In the genomic region with DNA sequence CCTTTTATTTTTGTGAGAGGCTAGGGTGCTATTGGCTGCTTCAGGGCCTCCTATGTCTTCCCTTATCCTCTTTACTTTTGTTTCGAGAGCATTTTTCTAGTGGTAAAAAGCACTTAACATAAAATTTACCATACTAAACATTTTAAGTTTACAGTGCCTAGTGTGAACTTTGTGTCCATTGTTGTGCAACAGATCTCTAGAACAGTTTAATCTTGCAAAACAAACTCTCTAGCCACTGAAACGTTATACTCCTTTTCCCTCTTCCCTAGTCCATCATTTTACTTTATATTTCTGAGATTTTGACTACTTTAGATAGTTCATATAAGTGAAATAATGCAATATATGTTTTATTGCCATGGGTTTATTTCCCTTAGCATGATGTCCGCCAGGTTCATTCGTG, we compare ENCODE assay signal across 38 cellular contexts.
"Had no signal": no experiment of that assay in that cellular context is flagged by ENCODE, and none has a peak within 500 bp of the region (broad histone marks: within the 10 kb centered on the region; RNA-seq: fewer than 3 reads in every experiment).

No MANE protein-coding gene starts in this region.

- DNase-seq: activated CD4-positive, alpha-beta memory T cell treated with anti-CD3 and anti-CD28 coated beads, Interleukin-2, amount 10 ng/mL, durations not matched to agents 7 days and 5 days; activated CD4-positive, alpha-beta T cell treated with anti-CD3 and anti-CD28 coated beads for 1 hour; activated CD4-positive, alpha-beta T cell treated with anti-CD3 and anti-CD28 coated beads for 36 hours; activated CD4-positive, alpha-beta T cell treated with anti-CD3 and anti-CD28 coated beads for 48 hours; activated CD4-positive, alpha-beta T cell treated with anti-CD3 and anti-CD28 coated beads, Interleukin-2, amount 10 ng/mL, durations not matched to agents 7 days and 5 days; activated CD4-positive, alpha-beta T cell treated with anti-CD3 and anti-CD28 coated beads, Interleukin-2, amount 50 U/mL, for 48 hours; activated CD4-positive, CD25-positive, alpha-beta regulatory T cell; activated CD8-positive, alpha-beta memory T cell treated with anti-CD3 and anti-CD28 coated beads, Interleukin-2, amount 50 U/mL, for 4 hours; activated effector memory CD4-positive, alpha-beta T cell treated with anti-CD3 and anti-CD28 coated beads, Interleukin-2, amount 50 U/mL, for 16 hours; activated gamma-delta T cell treated with Interleukin-2 at 50 U/mL for 16 hours; activated naive CD4-positive, alpha-beta T cell; activated naive CD4-positive, alpha-beta T cell treated with anti-CD3 and anti-CD28 coated beads for 36 hours; activated naive CD4-positive, alpha-beta T cell treated with anti-CD3 and anti-CD28 coated beads, Interleukin-2, amount 50 U/mL, for 16 hours; activated naive CD8-positive, alpha-beta T cell treated with anti-CD3 and anti-CD28 coated beads for 36 hours; activated T-cell treated with anti-CD3 and anti-CD28 coated beads for 4 hours; activated T-cell treated with anti-CD3 and anti-CD28 coated beads, Interleukin-2, amount 50 U/mL, for 1 hour; activated T-cell treated with anti-CD3 and anti-CD28 coated beads, Interleukin-2, amount 50 U/mL, for 4 hours; activated T-cell treated with anti-CD3 and anti-CD28 coated beads, Interleukin-2, amount 50 U/mL, for 72 hours; amygdala; anterior cingulate cortex; caudate nucleus; cerebellar nuclear complex; T-helper 1 cell; T-helper 2 cell; T-helper 9 cell; WERI-Rb-1 had no signal

- H3K27me3 ChIP-seq: ascending aorta, cardiac muscle cell had no signal

- H3K4me3 ChIP-seq: ascending aorta, cardiac muscle cell had no signal

- H3K36me3 ChIP-seq: ascending aorta, cardiac muscle cell, WERI-Rb-1 had no signal

- ATAC-seq: activated CD4-positive, alpha-beta T cell treated with anti-CD3 and anti-CD28 coated beads for 36 hours; activated CD4-positive, CD25-positive, alpha-beta regulatory T cell treated with anti-CD3 and anti-CD28 coated beads, Interleukin-2, amount 50 U/mL, for 24 hours; activated naive CD4-positive, alpha-beta T cell treated with anti-CD3 and anti-CD28 coated beads, Interleukin-2, amount 50 U/mL, for 72 hours; activated T-cell treated with anti-CD3 and anti-CD28 coated beads, Interleukin-2, amount 50 U/mL, for 4 hours; activated T-cell treated with anti-CD3 and anti-CD28 coated beads, Interleukin-2, amount 50 U/mL, for 72 hours; activated T-helper 17 cell treated with anti-CD3 and anti-CD28 coated beads, Interleukin-2, amount 50 U/mL, for 72 hours; WTC11 had no signal

- H3K27ac ChIP-seq: ascending aorta, cardiac muscle cell, WERI-Rb-1 had no signal

- H3K4me1 ChIP-seq: ascending aorta had no signal

- FAIRE-seq: bronchial epithelial cell had no signal

- H3K36me3 Mint-ChIP-seq: activated naive CD4-positive, alpha-beta T cell treated with anti-CD3 and anti-CD28 coated beads, Interleukin-2, amount 50 U/mL, for 72 hours; activated naive CD8-positive, alpha-beta T cell treated with anti-CD3 and anti-CD28 coated beads for 36 hours; brain; WTC11 had no signal

- H3K4me3 Mint-ChIP-seq: activated CD4-positive, alpha-beta memory T cell treated with anti-CD3 and anti-CD28 coated beads, Interleukin-2, amount 10 ng/mL, durations not matched to agents 7 days and 5 days; activated CD4-positive, alpha-beta T cell treated with anti-CD3 and anti-CD28 coated beads for 36 hours; activated CD4-positive, alpha-beta T cell treated with anti-CD3 and anti-CD28 coated beads, Interleukin-2, amount 10 ng/mL, durations not matched to agents 7 days and 5 days; activated naive CD4-positive, alpha-beta T cell treated with anti-CD3 and anti-CD28 coated beads for 36 hours; activated naive CD8-positive, alpha-beta T cell treated with anti-CD3 and anti-CD28 coated beads for 36 hours; activated T-cell treated with anti-CD3 and anti-CD28 coated beads, Interleukin-2, amount 50 U/mL, for 4 hours; activated T-cell treated with anti-CD3 and anti-CD28 coated beads, Interleukin-2, amount 50 U/mL, for 72 hours; activated T-helper 1 cell treated with anti-CD3 and anti-CD28 coated beads, Interleukin-12 subunit alpha, Interleukin-12 subunit beta, Interleukin-2, Interleukin-4 antibody, amounts not matched to agents 30 ng/mL and 10 ng/mL and 1 ng/mL, durations not matched to agents 14 hours and 24 hours and 36 hours; activated T-helper 17 cell treated with anti-CD3 and anti-CD28 coated beads, Interleukin-2, amount 50 U/mL, for 72 hours; brain; central memory CD8-positive, alpha-beta T cell; T-helper 1 cell treated with Interleukin-12 subunit alpha and Interleukin-12 subunit beta and Interleukin-4 antibody, amounts not matched to agents 30 μg/mL and 1 μg/mL, for 36 hours; T-helper 2 cell treated with Interferon-gamma antibody and Interleukin-4, amounts not matched to agents 5 μg/mL and 100 μg/mL, for 36 hours; WTC11 had no signal

- H3K9me3 Mint-ChIP-seq: activated CD4-positive, alpha-beta T cell treated with anti-CD3 and anti-CD28 coated beads, Interleukin-2, amount 10 ng/mL, durations not matched to agents 7 days and 5 days; activated naive CD4-positive, alpha-beta T cell treated with anti-CD3 and anti-CD28 coated beads for 36 hours; activated T-helper 1 cell treated with anti-CD3 and anti-CD28 coated beads, Interleukin-12 subunit alpha, Interleukin-12 subunit beta, Interleukin-2, Interleukin-4 antibody, amounts not matched to agents 30 ng/mL and 10 ng/mL and 1 ng/mL, durations not matched to agents 14 hours and 24 hours and 36 hours; brain; T-helper 1 cell treated with Interleukin-12 subunit alpha and Interleukin-12 subunit beta and Interleukin-4 antibody, amounts not matched to agents 30 μg/mL and 1 μg/mL, for 36 hours; T-helper 2 cell treated with Interferon-gamma antibody and Interleukin-4, amounts not matched to agents 5 μg/mL and 100 μg/mL, for 36 hours had no signal

- H3K9me3 ChIP-seq: ascending aorta had no signal

- H3K27me3 Mint-ChIP-seq: activated CD4-positive, alpha-beta memory T cell treated with anti-CD3 and anti-CD28 coated beads, Interleukin-2, amount 10 ng/mL, durations not matched to agents 7 days and 5 days; activated CD4-positive, alpha-beta T cell treated with anti-CD3 and anti-CD28 coated beads for 36 hours; activated CD4-positive, alpha-beta T cell treated with anti-CD3 and anti-CD28 coated beads, Interleukin-2, amount 10 ng/mL, durations not matched to agents 7 days and 5 days; activated naive CD8-positive, alpha-beta T cell treated with anti-CD3 and anti-CD28 coated beads for 36 hours; brain; central memory CD8-positive, alpha-beta T cell had no signal

- H3K27ac Mint-ChIP-seq: activated CD4-positive, alpha-beta memory T cell treated with anti-CD3 and anti-CD28 coated beads, Interleukin-2, amount 10 ng/mL, durations not matched to agents 7 days and 5 days; activated CD4-positive, alpha-beta T cell treated with anti-CD3 and anti-CD28 coated beads for 36 hours; activated CD4-positive, alpha-beta T cell treated with anti-CD3 and anti-CD28 coated beads, Interleukin-2, amount 10 ng/mL, durations not matched to agents 7 days and 5 days; activated naive CD4-positive, alpha-beta T cell treated with anti-CD3 and anti-CD28 coated beads for 36 hours; activated naive CD4-positive, alpha-beta T cell treated with anti-CD3 and anti-CD28 coated beads, Interleukin-2, amount 50 U/mL, for 72 hours; activated naive CD8-positive, alpha-beta T cell treated with anti-CD3 and anti-CD28 coated beads for 36 hours; activated T-cell treated with anti-CD3 and anti-CD28 coated beads, Interleukin-2, amount 50 U/mL, for 72 hours; activated T-helper 1 cell treated with anti-CD3 and anti-CD28 coated beads, Interleukin-12 subunit alpha, Interleukin-12 subunit beta, Interleukin-2, Interleukin-4 antibody, amounts not matched to agents 30 ng/mL and 10 ng/mL and 1 ng/mL, durations not matched to agents 14 hours and 24 hours and 36 hours; activated T-helper 17 cell treated with anti-CD3 and anti-CD28 coated beads, Interleukin-2, amount 50 U/mL, for 72 hours; brain; T-helper 1 cell treated with Interleukin-12 subunit alpha and Interleukin-12 subunit beta and Interleukin-4 antibody, amounts not matched to agents 30 μg/mL and 1 μg/mL, for 36 hours; T-helper 2 cell treated with Interferon-gamma antibody and Interleukin-4, amounts not matched to agents 5 μg/mL and 100 μg/mL, for 36 hours; WTC11 had no signal

- H3K4me1 Mint-ChIP-seq: activated CD4-positive, alpha-beta memory T cell treated with anti-CD3 and anti-CD28 coated beads, Interleukin-2, amount 10 ng/mL, durations not matched to agents 7 days and 5 days; activated CD4-positive, alpha-beta T cell treated with anti-CD3 and anti-CD28 coated beads for 36 hours; activated CD4-positive, alpha-beta T cell treated with anti-CD3 and anti-CD28 coated beads, Interleukin-2, amount 10 ng/mL, durations not matched to agents 7 days and 5 days; activated naive CD8-positive, alpha-beta T cell treated with anti-CD3 and anti-CD28 coated beads for 36 hours; activated T-helper 17 cell treated with anti-CD3 and anti-CD28 coated beads, Interleukin-2, amount 50 U/mL, for 72 hours; central memory CD8-positive, alpha-beta T cell; WTC11 had no signal
